ENCODE assay signal across 8 cellular contexts in genomic region chr12:46266869-46267617, GRCh38. TPM values are rescaled to one million over a fixed set of nuclear protein-coding genes. Genes with fewer than 3 reads are reported as not detected.
A peak's percentile ranks its signal among the peaks of the same experiment; 100 is the strongest.
DNase-seq lines count a peak whose midpoint lies in the region; ATAC-seq and TF ChIP-seq lines count a peak whose summit lies in the region.

No MANE protein-coding gene starts in this region.

- WGBS in liver = 9% methylated on average over 34 of the region's 34 CpGs

- H3K36me3 Mint-ChIP-seq in activated CD4-positive, alpha-beta T cell treated with anti-CD3 and anti-CD28 coated beads, Interleukin-2, amount 10 ng/mL, durations not matched to agents 24 days and 14 days (ENCODE audit: low read depth) = peaks cover 13% of the 10 kb centered on the region

- H3K4me3 ChIP-seq in liver (ENCODE audit: low read depth in 1 of 3, low read length in 3 of 3) = peak overlapping the region; percentile 54 to 79 (median 62)

- DNase-seq in NCI-H1105 treated with DMSO at 0.1 percent for 48 hours (lab: John Stamatoyannopoulos, UW) (peak; percentile 73), dedifferentiated amniotic fluid mesenchymal stem cell (ENCODE audit: extremely low spot score) (peak; percentile 34), SKM-1 (lab: John Stamatoyannopoulos, UW; ENCODE audit: unreplicated experiment) (no peak)
- DNase-seq in activated CD4-positive, alpha-beta T cell treated with anti-CD3 and anti-CD28 coated beads, Interleukin-2, amount 10 ng/mL, durations not matched to agents 24 days and 14 days = peak; percentile 89
- peak; percentile 56 for DNase-seq in stimulated activated CD4-positive, alpha-beta T cell treated with anti-CD3 and anti-CD28 coated beads, Interleukin-4, amount 100 ng/mL, for 1 hour

- no peak for ATAC-seq in HG02973 (IDR thresholded peaks at IDR 0.05; ENCODE audit: unreplicated experiment)

- peaks cover 33% of the 10 kb centered on the region for H3K4me1 Mint-ChIP-seq in activated CD4-positive, alpha-beta T cell treated with anti-CD3 and anti-CD28 coated beads, Interleukin-2, amount 10 ng/mL, durations not matched to agents 24 days and 14 days

- H3K9ac ChIP-seq in ES-I3 (ENCODE audit: low read depth, low read length) (peak overlapping the region; percentile 99), liver (ENCODE audit: low read depth in 1 of 2, low read length in 2 of 2) (peak overlapping the region; percentile 6 to 76)

- no peak for TF ChIP-seq RAD21 in liver (IDR thresholded peaks at IDR 0.05)

- H3K4me1 ChIP-seq in ES-I3 (ENCODE audit: insufficient read depth, low read length) (peaks cover 37% of the 10 kb centered on the region), liver (ENCODE audit: control insufficient read depth in 4 of 4, insufficient read depth in 4 of 4, low read length in 3 of 4) (peaks cover 0 to 30% (median 23%) of the 10 kb centered on the region in 4 donors)

- no peaks in the 10 kb centered on the region for H3K27me3 ChIP-seq in liver (ENCODE audit: control insufficient read depth in 4 of 4, insufficient read depth in 4 of 4, low read length in 3 of 4)

- H3K36me3 ChIP-seq in ES-I3 (ENCODE audit: insufficient read depth, low read length) = no peaks in the 10 kb centered on the region; the same call in 1 of the 2 replicates
- no peaks in the 10 kb centered on the region for H3K36me3 ChIP-seq in liver (ENCODE audit: control insufficient read depth in 4 of 4, insufficient read depth in 3 of 4, low read depth in 1 of 4, low read length in 3 of 4)

- intact Hi-C loops in activated CD4-positive, alpha-beta T cell treated with anti-CD3 and anti-CD28 coated beads, Interleukin-2, amount 10 ng/mL, durations not matched to agents 24 days and 14 days (cut with micrococcal nuclease) = loop anchor here (1.0 to 5.0 kb wide), 9 partner anchors 51 to 1490 kb away; partner anchors contain the start of genes RAPGEF3, SCAF11 and SLC38A2

- no peaks in the 10 kb centered on the region for H3K27me3 Mint-ChIP-seq in activated CD4-positive, alpha-beta T cell treated with anti-CD3 and anti-CD28 coated beads, Interleukin-2, amount 10 ng/mL, durations not matched to agents 24 days and 14 days

- H3K9me3 ChIP-seq in ES-I3 (ENCODE audit: control insufficient read depth, insufficient read depth, low read length) = no peaks in the 10 kb centered on the region
- H3K9me3 ChIP-seq in liver (ENCODE audit: control insufficient read depth in 4 of 4, low read length in 3 of 4) = no peaks in the 10 kb centered on the region

- H3K4me3 Mint-ChIP-seq in activated CD4-positive, alpha-beta T cell treated with anti-CD3 and anti-CD28 coated beads, Interleukin-2, amount 10 ng/mL, durations not matched to agents 24 days and 14 days = no peak overlapping the region

- no peak for TF ChIP-seq CTCF in liver (IDR thresholded peaks at IDR 0.05; ENCODE audit: low read depth, low read length, missing input control)

- no peaks in the 10 kb centered on the region for H3K9me3 Mint-ChIP-seq in activated CD4-positive, alpha-beta T cell treated with anti-CD3 and anti-CD28 coated beads, Interleukin-2, amount 10 ng/mL, durations not matched to agents 24 days and 14 days

- H3K27ac Mint-ChIP-seq in activated CD4-positive, alpha-beta T cell treated with anti-CD3 and anti-CD28 coated beads, Interleukin-2, amount 10 ng/mL, durations not matched to agents 24 days and 14 days = no peak overlapping the region

- peak overlapping the region in 1 of 2 donors; percentile 77 for H3K27ac ChIP-seq in liver (ENCODE audit: low read depth in 1 of 2, low read length in 2 of 2)

TF ChIP-seq in liver, 16 proteins besides CTCF, POLR2A, EP300 and RAD21:
- TF ChIP-seq YY1 (IDR thresholded peaks at IDR 0.05) (no peak), NR2F2 (IDR thresholded peaks at IDR 0.05) (no peak), REST (IDR thresholded peaks at IDR 0.05) (no peak)

RNA-seq across cellular contexts. Expression of gene SLC38A1, which starts 1.8 kb away (rescaled TPM):
- total RNA-seq in activated CD4-positive, alpha-beta T cell treated with anti-CD3 and anti-CD28 coated beads, Interleukin-2, amount 10 ng/mL, durations not matched to agents 24 days and 14 days = 180 and 181 TPM in 2 replicates
- 10 to 100 TPM in 1 of 2 donors, 1 to 10 TPM in 1; 8.4 to 10.7 TPM for total RNA-seq in liver
- polyA plus RNA-seq in liver = 10 to 100 TPM in 1 of 2 donors, 1 to 10 TPM in 1; 6.2 to 14.9 TPM

Comparison
In these comparisons a context has a peak if more than half of its experiments do, and no peak if none do; other contexts are left out.
1. RNA of gene SLC38A1, which starts 1.8 kb away (total RNA-seq): 180 to 181 TPM in activated CD4-positive, alpha-beta T cell treated with anti-CD3 and anti-CD28 coated beads, Interleukin-2, amount 10 ng/mL, durations not matched to agents 24 days and 14 days; 8.4 to 10.7 TPM in liver; every median in the first group is over 10 times any median in the second.